10 cellular contexts compared by ENCODE assay signal in the genomic region with DNA sequence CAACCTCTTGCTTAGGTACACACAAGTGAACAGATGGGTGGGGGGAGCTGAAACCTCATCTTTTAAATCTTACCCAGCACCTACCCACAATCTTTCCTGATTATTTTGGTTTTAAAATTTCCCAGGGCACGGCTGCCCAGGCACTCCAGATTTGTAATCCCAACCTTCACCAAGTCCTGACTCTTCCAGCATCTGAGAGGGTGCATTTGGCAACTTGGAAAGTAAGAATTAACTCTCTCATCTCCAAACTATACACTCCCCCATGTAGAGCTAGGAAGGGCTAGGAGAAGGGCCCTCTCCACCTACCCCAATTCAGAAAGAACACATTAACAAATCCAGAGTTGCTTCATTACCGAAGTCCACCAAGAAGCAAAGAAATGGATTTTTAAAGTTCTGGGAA. TPM values are rescaled to one million over a fixed set of nuclear protein-coding genes. Genes with fewer than 3 reads are reported as not detected.
DNase-seq lines count a peak whose midpoint lies in the region; ATAC-seq, FAIRE-seq and TF ChIP-seq lines count a peak whose summit lies in the region.
"Had no signal": no experiment of that assay in that cellular context is flagged by ENCODE, and none has a peak within 500 bp of the region (broad histone marks: within the 10 kb centered on the region; RNA-seq: fewer than 3 reads in every experiment).

No MANE protein-coding gene starts in this region.

- H3K4me2 ChIP-seq in skeletal muscle satellite cell (ENCODE audit: low read length) = peak overlapping the region; percentile 88

- no peak for FAIRE-seq in kidney (lab: Jason Lieb, UNC)

- H3K36me3 Mint-ChIP-seq in MCF 10A (ENCODE audit: insufficient read depth, unreplicated experiment) = peaks cover 11% of the 10 kb centered on the region
- H3K36me3 Mint-ChIP-seq in activated CD4-positive, alpha-beta memory T cell treated with anti-CD3 and anti-CD28 coated beads for 36 hours = no peaks in the 10 kb centered on the region

- H3K4me1 ChIP-seq in kidney (ENCODE audit: control insufficient read depth in 1 of 2, insufficient read depth in 1 of 2, low read depth in 1 of 2, low read length in 2 of 2) = peaks cover 0 to 3% of the 10 kb centered on the region in 2 donors
- peaks cover 38% of the 10 kb centered on the region for H3K4me1 ChIP-seq in skeletal muscle satellite cell (ENCODE audit: control insufficient read depth, insufficient read depth, low read length)

- H3K9me3 Mint-ChIP-seq in MCF 10A (ENCODE audit: unreplicated experiment) = peaks cover 16% of the 10 kb centered on the region
- H3K9me3 Mint-ChIP-seq in activated CD4-positive, alpha-beta memory T cell treated with anti-CD3 and anti-CD28 coated beads for 36 hours = no peaks in the 10 kb centered on the region

- H3K9me3 ChIP-seq in kidney (ENCODE audit: control insufficient read depth in 1 of 2, low read length in 2 of 2) = no peaks in the 10 kb centered on the region
- H3K9me3 ChIP-seq in skeletal muscle satellite cell (replicated peaks; ENCODE audit: low read length) = no peaks in the 10 kb centered on the region

- H3K27me3 Mint-ChIP-seq in MCF 10A (ENCODE audit: insufficient read depth, unreplicated experiment) = no peaks in the 10 kb centered on the region
- H3K27me3 Mint-ChIP-seq in activated CD4-positive, alpha-beta memory T cell treated with anti-CD3 and anti-CD28 coated beads for 36 hours = peaks cover 19% of the 10 kb centered on the region

- H3K36me3 ChIP-seq in kidney (ENCODE audit: control insufficient read depth in 1 of 2, insufficient read depth in 2 of 2, low read length in 2 of 2) = no peaks in the 10 kb centered on the region
- H3K36me3 ChIP-seq in skeletal muscle satellite cell (ENCODE audit: insufficient read depth, low read length) = no peaks in the 10 kb centered on the region

- peak overlapping the region; percentile 86 for H3K4me3 Mint-ChIP-seq in MCF 10A (ENCODE audit: unreplicated experiment)
- no peak overlapping the region for H3K4me3 Mint-ChIP-seq in activated CD4-positive, alpha-beta memory T cell treated with anti-CD3 and anti-CD28 coated beads for 36 hours

- peak overlapping the region; percentile 90 for H3K27ac Mint-ChIP-seq in MCF 10A (ENCODE audit: low read depth, unreplicated experiment)
- no peak overlapping the region for H3K27ac Mint-ChIP-seq in activated CD4-positive, alpha-beta memory T cell treated with anti-CD3 and anti-CD28 coated beads for 36 hours

- peak overlapping the region; percentile 66 to 73 for H3K4me3 ChIP-seq in kidney (ENCODE audit: low read length in 2 of 2)
- peak overlapping the region; percentile 80 for H3K4me3 ChIP-seq in skeletal muscle satellite cell (ENCODE audit: low read length)

- CTCF ChIA-PET in MCF 10A (lab: Yijun Ruan, JAX) = interaction anchor here (0.5 to 3.9 kb wide), 21 partner anchors 9 to 1731 kb away, joined by 3 to 24 read pairs (median 4); partner anchors contain the start of gene PSMD6
- CTCF ChIA-PET in activated CD4-positive, alpha-beta memory T cell treated with anti-CD3 and anti-CD28 coated beads for 36 hours (lab: Charles Lee) = no interaction called here

- H3K9ac ChIP-seq in kidney (ENCODE audit: low read length in 2 of 2) (peak overlapping the region in 1 of 2 donors; percentile 65), skeletal muscle satellite cell (ENCODE audit: low read depth, low read length) (peak overlapping the region; percentile 85)

- POLR2A ChIA-PET in MCF 10A (lab: Yijun Ruan, JAX) = interaction anchor here (0.8 to 5.0 kb wide), 34 partner anchors 9 to 290 kb away, joined by 3 to 71 read pairs (median 6); no protein-coding TSS in a partner anchor
- POLR2A ChIA-PET in activated CD4-positive, alpha-beta memory T cell treated with anti-CD3 and anti-CD28 coated beads for 36 hours (lab: Charles Lee) = no interaction called here

- intact Hi-C loops in MCF 10A (cut with micrococcal nuclease) (loop anchor here (1.0 to 5.0 kb wide), 8 partner anchors 24 to 244 kb away; partner anchors contain the start of gene PSMD6), kidney (cut with DNase I) (no loop called here)
- intact Hi-C loops in activated CD4-positive, alpha-beta memory T cell treated with anti-CD3 and anti-CD28 coated beads for 36 hours (cut with micrococcal nuclease) = no loop called here

- peak; percentile 36 for DNase-seq in HCEC 1CT
- DNase-seq in MCF 10A (ENCODE audit: unreplicated experiment) = no peak
- DNase-seq in kidney = no peak
- no peak for DNase-seq in LoVo (ENCODE audit: low spot score)
- DNase-seq in activated CD4-positive, alpha-beta memory T cell treated with anti-CD3 and anti-CD28 coated beads for 36 hours = no peak
- DNase-seq: central memory CD4-positive, alpha-beta T cell; NCI-H2081 treated with DMSO at 0.1 percent for 48 hours had no signal

- TF ChIP-seq CTCF in MCF 10A (IDR thresholded peaks at IDR 0.05; ENCODE audit: unreplicated experiment) (no peak), kidney (IDR thresholded peaks at IDR 0.05; ENCODE audit: borderline replicate concordance, extremely low read depth, insufficient read depth) (no peak)

- H3K27ac ChIP-seq in kidney (ENCODE audit: low read depth in 2 of 2, low read length in 2 of 2) = peak overlapping the region; percentile 47 to 67

- ATAC-seq in GM21717 (IDR thresholded peaks at IDR 0.05; ENCODE audit: unreplicated experiment) (no peak), GM19467 (IDR thresholded peaks at IDR 0.05; ENCODE audit: unreplicated experiment) (no peak)

- no peaks in the 10 kb centered on the region for H3K27me3 ChIP-seq in skeletal muscle satellite cell (ENCODE audit: control insufficient read depth, insufficient read depth, low read length)

- H3K4me1 Mint-ChIP-seq in MCF 10A (ENCODE audit: insufficient read depth, unreplicated experiment) = peaks cover 35% of the 10 kb centered on the region
- no peaks in the 10 kb centered on the region for H3K4me1 Mint-ChIP-seq in activated CD4-positive, alpha-beta memory T cell treated with anti-CD3 and anti-CD28 coated beads for 36 hours (ENCODE audit: low read depth)

- BruUV-seq in MCF 10A (replicated peaks; lab: Mats Ljungman, UMichigan) = no TSS peak

RNA-seq across cellular contexts. Expression of gene PRICKLE2, which starts 41.7 kb away (rescaled TPM):
- 9.6 and 11.4 TPM in 2 replicates for total RNA-seq in MCF 10A (2022)
- total RNA-seq in kidney = 22.9 TPM
- polyA plus RNA-seq in kidney (ENCODE audit: insufficient read depth, low read depth, low replicate concordance) = 3.5 TPM
- total RNA-seq in skeletal muscle satellite cell (2012; rRNA removed) = 26.0 and 26.4 TPM in 2 replicates
- total RNA-seq in activated CD4-positive, alpha-beta memory T cell treated with anti-CD3 and anti-CD28 coated beads for 36 hours = not detected

Comparison
In these comparisons a context has a peak if more than half of its experiments do, and no peak if none do; other contexts are left out.
1. RNA of gene PRICKLE2, which starts 41.7 kb away (total RNA-seq): 22.9 TPM in kidney (single experiment) and 9.6 to 11.4 TPM in MCF 10A; not detected in activated CD4-positive, alpha-beta memory T cell treated with anti-CD3 and anti-CD28 coated beads for 36 hours; every median in the first group is over 10 times any median in the second.